ENCODE assay signal across 8 cellular contexts in genomic region chr3:170222647-170223541, GRCh38. TPM values are rescaled to one million over a fixed set of nuclear protein-coding genes. Genes with fewer than 3 reads are reported as not detected.
DNase-seq lines count a peak whose midpoint lies in the region; ATAC-seq and TF ChIP-seq lines count a peak whose summit lies in the region.

No MANE protein-coding gene starts in this region.

- peaks cover 0 to 21% (median 12%) of the 10 kb centered on the region in 12 donors for H3K4me1 ChIP-seq in heart left ventricle
- peaks cover 3% of the 10 kb centered on the region for H3K4me1 ChIP-seq in parathyroid adenoma

- H3K36me3 Mint-ChIP-seq in activated naive CD4-positive, alpha-beta T cell treated with anti-CD3 and anti-CD28 coated beads, Interleukin-2, amount 50 U/mL, for 72 hours, result no peaks in the 10 kb centered on the region

- DNase-seq in AG09319 (ENCODE audit: extremely low read depth, low read depth) (no peak), OCI-M1 (lab: John Stamatoyannopoulos, UW) (peak; percentile 48), heart left ventricle (peak in 4 of 5 donors; percentile 31 to 78 (median 50)), ureter (ENCODE audit: low spot score) (peak; percentile 52)
- peak; percentile 30 to 65 for DNase-seq in activated naive CD4-positive, alpha-beta T cell treated with anti-CD3 and anti-CD28 coated beads, Interleukin-2, amount 50 U/mL, for 72 hours (ENCODE audit: low spot score in 2 of 2)

- H3K9me3 ChIP-seq in heart left ventricle, result peaks cover 0 to 8% (median 0%) of the 10 kb centered on the region in 12 donors
- no peaks in the 10 kb centered on the region for H3K9me3 ChIP-seq in parathyroid adenoma (ENCODE audit: control insufficient read depth, low read length)

- H3K27ac ChIP-seq in heart left ventricle (peak overlapping the region; percentile 54 to 95 (median 89)), parathyroid adenoma (peak overlapping the region; percentile 95)

- ATAC-seq in GM18517 (IDR thresholded peaks at IDR 0.05; ENCODE audit: unreplicated experiment) (peak; percentile 43), HG03103 (IDR thresholded peaks at IDR 0.05; ENCODE audit: low read depth, unreplicated experiment) (peak; percentile 21), heart left ventricle (peak in 3 of 4 donors; percentile 14 to 64 (median 46))
- ATAC-seq in activated naive CD4-positive, alpha-beta T cell treated with anti-CD3 and anti-CD28 coated beads, Interleukin-2, amount 50 U/mL, for 72 hours, result peak; percentile 50 to 68

- no peaks in the 10 kb centered on the region for H3K36me3 ChIP-seq in heart left ventricle
- H3K36me3 ChIP-seq in parathyroid adenoma (ENCODE audit: control insufficient read depth, insufficient read depth, low read length), result no peaks in the 10 kb centered on the region

- H3K4me2 ChIP-seq in parathyroid adenoma (ENCODE audit: low read length), result peak overlapping the region; percentile 80

- H3K9ac ChIP-seq in parathyroid adenoma, result peak overlapping the region; percentile 94

- H3K4me3 ChIP-seq in heart left ventricle, result peak overlapping the region; percentile 73 to 99 (median 86)
- H3K4me3 ChIP-seq in parathyroid adenoma (ENCODE audit: low read depth, low read length), result peak overlapping the region; percentile 85

- H3K27me3 ChIP-seq in heart left ventricle, result no peaks in the 10 kb centered on the region
- H3K27me3 ChIP-seq in parathyroid adenoma (ENCODE audit: control insufficient read depth, insufficient read depth, low read length), result no peaks in the 10 kb centered on the region

- intact Hi-C loops in heart left ventricle (cut with DNase I), result loop anchor here in 3 of 10 donors (5.0 kb wide), 2 partner anchors 41 to 134 kb away; partner anchors contain the start of genes PHC3 (in 3 of the 3) and SKIL (in 2 of the 3)

- no peak for TF ChIP-seq POLR2A in heart left ventricle (IDR thresholded peaks at IDR 0.05)

- peak overlapping the region; percentile 37 to 94 for H3K27ac Mint-ChIP-seq in activated naive CD4-positive, alpha-beta T cell treated with anti-CD3 and anti-CD28 coated beads, Interleukin-2, amount 50 U/mL, for 72 hours

- H3K79me2 ChIP-seq in parathyroid adenoma, result peaks cover 3% of the 10 kb centered on the region

- H3K9me3 Mint-ChIP-seq in activated naive CD4-positive, alpha-beta T cell treated with anti-CD3 and anti-CD28 coated beads, Interleukin-2, amount 50 U/mL, for 72 hours, result no peaks in the 10 kb centered on the region

- 1% methylated on average over 29 to 42 of the region's 42 CpGs for WGBS in heart left ventricle, 4 donors

- TF ChIP-seq CTCF in AG09319 (IDR thresholded peaks at IDR 0.05; ENCODE audit: low read depth, low read length) (peak; percentile 2; the same call in 1 of the 2 replicates), heart left ventricle (IDR thresholded peaks at IDR 0.05) (peak in 2 of 12 donors; percentile 9 to 17), parathyroid adenoma (IDR thresholded peaks at IDR 0.05) (no peak)

- H2AFZ ChIP-seq in parathyroid adenoma, result peak overlapping the region; percentile 87

RNA-seq across cellular contexts. Expression of gene PRKCI, which starts 0.7 kb away (rescaled TPM):
- total RNA-seq in activated naive CD4-positive, alpha-beta T cell treated with anti-CD3 and anti-CD28 coated beads, Interleukin-2, amount 50 U/mL, for 72 hours, result 10 to 100 TPM; 24.5 to 34.0 TPM
- total RNA-seq in heart left ventricle (10 to 100 TPM in 8 of 9 donors, 1 to 10 TPM in 1; 8.8 to 26.9 (median 14.1) TPM), ureter (65.5 TPM)
- polyA plus RNA-seq in heart left ventricle, result 10 to 100 TPM in 1 of 2 donors, 1 to 10 TPM in 1; 4.5 to 11.9 TPM

RNA-seq across cellular contexts. Expression of gene PHC3, which starts 41.4 kb away (rescaled TPM):
- 10 to 100 TPM; 62.0 to 85.5 TPM for total RNA-seq in activated naive CD4-positive, alpha-beta T cell treated with anti-CD3 and anti-CD28 coated beads, Interleukin-2, amount 50 U/mL, for 72 hours
- total RNA-seq in heart left ventricle (10 to 100 TPM; 29.9 to 83.8 (median 50.3) TPM), ureter (118 TPM)
- polyA plus RNA-seq in heart left ventricle, result 1 to 10 TPM; 5.7 to 5.9 TPM
